7 cellular contexts compared by ENCODE assay signal in the genomic region with DNA sequence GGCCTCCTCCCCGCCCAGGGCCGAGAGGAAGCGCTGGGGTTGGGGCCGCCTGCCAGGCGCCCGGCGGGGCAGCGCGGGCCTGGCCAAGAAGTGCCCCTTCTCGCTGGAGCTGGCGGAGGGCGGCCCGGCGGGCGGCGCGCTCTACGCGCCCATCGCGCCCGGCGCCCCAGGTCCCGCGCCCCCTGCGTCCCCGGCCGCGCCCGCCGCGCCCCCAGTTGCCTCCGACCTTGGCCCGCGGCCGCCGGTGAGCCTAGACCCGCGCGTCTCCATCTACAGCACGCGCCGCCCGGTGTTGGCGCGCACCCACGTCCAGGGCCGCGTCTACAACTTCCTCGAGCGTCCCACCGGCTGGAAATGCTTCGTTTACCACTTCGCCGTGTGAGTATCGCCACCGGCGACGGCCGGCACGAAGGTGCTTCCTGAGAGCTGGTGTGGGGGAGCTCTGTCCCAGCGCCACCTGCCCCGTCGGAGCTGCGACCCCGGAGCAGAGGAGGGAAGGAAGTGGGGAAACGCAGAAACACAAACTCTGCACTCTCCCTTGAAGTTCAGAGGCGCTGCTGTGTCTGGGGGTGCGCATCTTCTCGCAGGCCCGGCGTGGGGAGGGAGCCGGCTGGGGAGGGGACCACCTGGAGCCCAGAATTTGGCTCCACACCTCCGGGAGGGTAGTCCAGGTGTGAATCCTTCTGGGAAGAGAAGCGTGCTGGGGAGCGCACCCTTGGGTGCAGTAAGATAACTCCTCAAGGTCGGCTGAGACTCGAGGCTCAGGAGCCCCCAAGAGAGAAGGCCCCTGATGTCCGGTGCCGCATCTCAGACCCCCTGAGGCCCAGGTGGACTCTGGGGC.
A peak's percentile ranks its signal among the peaks of the same experiment; 100 is the strongest.
DNase-seq lines count a peak whose midpoint lies in the region; ATAC-seq and TF ChIP-seq lines count a peak whose summit lies in the region.

No MANE protein-coding gene starts in this region.

- H3K4me1 Mint-ChIP-seq in stimulated activated naive CD8-positive, alpha-beta T cell treated with anti-CD3 and anti-CD28 coated beads, Interleukin-15, amount 100 ng/mL, for 72 hours = peaks cover 56% of the 10 kb centered on the region

- H3K27me3 ChIP-seq in MM.1S (replicated peaks; ENCODE audit: insufficient read depth, low read length) = peaks cover 5% of the 10 kb centered on the region; the same call in 1 of the 2 replicates
- peaks cover 77% of the 10 kb centered on the region for H3K27me3 ChIP-seq in iPS-18a (ENCODE audit: control insufficient read depth, insufficient read depth, low read length)

- H3K9ac ChIP-seq in MM.1S (ENCODE audit: low read length) (peak overlapping the region; percentile 64), iPS-18a (ENCODE audit: low read length) (no peak overlapping the region)

- peak overlapping the region; percentile 96 for H3K4me2 ChIP-seq in MM.1S (ENCODE audit: low read depth, low read length)

- ATAC-seq in stimulated activated naive CD8-positive, alpha-beta T cell treated with anti-CD3 and anti-CD28 coated beads, Interleukin-15, amount 100 ng/mL, for 72 hours = peak; percentile 62
- no peak for ATAC-seq in HG02798 (IDR thresholded peaks at IDR 0.05; ENCODE audit: poor library complexity, unreplicated experiment)

- no peak for TF ChIP-seq CTCF in MM.1S (IDR thresholded peaks at IDR 0.05; ENCODE audit: low read length)

- H4K20me1 ChIP-seq in MM.1S (ENCODE audit: insufficient read depth, low read length) = no peaks in the 10 kb centered on the region

- peak overlapping the region; percentile 90 to 96 for H3K4me3 Mint-ChIP-seq in stimulated activated naive CD8-positive, alpha-beta T cell treated with anti-CD3 and anti-CD28 coated beads, Interleukin-15, amount 100 ng/mL, for 72 hours

- H3K27ac ChIP-seq in MM.1S (ENCODE audit: low read length) (no peak overlapping the region), iPS-18a (ENCODE audit: low read length) (no peak overlapping the region)

- H3K4me1 ChIP-seq in MM.1S (ENCODE audit: low read length) = peaks cover 14% of the 10 kb centered on the region
- no peaks in the 10 kb centered on the region for H3K4me1 ChIP-seq in iPS-18a (ENCODE audit: control insufficient read depth, low read depth, low read length)

- peaks cover 50% of the 10 kb centered on the region for H3K79me2 ChIP-seq in MM.1S (ENCODE audit: low read length)

- H3K9me3 Mint-ChIP-seq in stimulated activated naive CD8-positive, alpha-beta T cell treated with anti-CD3 and anti-CD28 coated beads, Interleukin-15, amount 100 ng/mL, for 72 hours = no peaks in the 10 kb centered on the region

- H2AFZ ChIP-seq in MM.1S (ENCODE audit: low read length) = peak overlapping the region; percentile 87

- DNase-seq in MM.1S (peak; percentile 28), SW480 (ENCODE audit: low spot score) (no peak), OCI-M2 (lab: John Stamatoyannopoulos, UW; ENCODE audit: unreplicated experiment) (no peak)
- DNase-seq in activated T-cell treated with anti-CD3 and anti-CD28 coated beads, Interleukin-2, amount 50 U/mL, for 48 hours = peak; percentile 58 to 65
- peak; percentile 45 to 56 for DNase-seq in stimulated activated naive CD8-positive, alpha-beta T cell treated with anti-CD3 and anti-CD28 coated beads, Interleukin-15, amount 100 ng/mL, for 72 hours

- H3K27ac Mint-ChIP-seq in stimulated activated naive CD8-positive, alpha-beta T cell treated with anti-CD3 and anti-CD28 coated beads, Interleukin-15, amount 100 ng/mL, for 72 hours = peak overlapping the region in 1 of 2 donors; percentile 69

- peaks cover 5% of the 10 kb centered on the region; the same call in 1 of the 2 replicates for H3F3A ChIP-seq in MM.1S (ENCODE audit: insufficient read depth, low read length)

- H3K9me3 ChIP-seq in MM.1S (replicated peaks; ENCODE audit: insufficient read depth, low read length) (no peaks in the 10 kb centered on the region), iPS-18a (ENCODE audit: control insufficient read depth, low read depth, low read length) (no peaks in the 10 kb centered on the region)

- H3K4me3 ChIP-seq in MM.1S (ENCODE audit: low read length) = peak overlapping the region; percentile 95
- H3K4me3 ChIP-seq in iPS-18a (ENCODE audit: low read length) = peak overlapping the region; percentile 38

- no peaks in the 10 kb centered on the region for H3K27me3 Mint-ChIP-seq in stimulated activated naive CD8-positive, alpha-beta T cell treated with anti-CD3 and anti-CD28 coated beads, Interleukin-15, amount 100 ng/mL, for 72 hours

- H3K9me2 ChIP-seq in MM.1S (replicated peaks; ENCODE audit: insufficient read depth, low read length) = no peaks in the 10 kb centered on the region

- no peaks in the 10 kb centered on the region for H3K36me3 ChIP-seq in MM.1S (replicated peaks; ENCODE audit: insufficient read depth, low read length)
- no peaks in the 10 kb centered on the region for H3K36me3 ChIP-seq in iPS-18a (ENCODE audit: control insufficient read depth, low read depth, low read length)

Comparison
In these comparisons a context has a peak if more than half of its experiments do, and no peak if none do; other contexts are left out.
1. DNase-seq: peak in MM.1S (single experiment), activated T-cell treated with anti-CD3 and anti-CD28 coated beads, Interleukin-2, amount 50 U/mL, for 48 hours (2 of 2) and stimulated activated naive CD8-positive, alpha-beta T cell treated with anti-CD3 and anti-CD28 coated beads, Interleukin-15, amount 100 ng/mL, for 72 hours (2 of 2); none in SW480 (single experiment) and OCI-M2 (single experiment).